ENCODE assay signal across 26 cellular contexts in the genomic region with DNA sequence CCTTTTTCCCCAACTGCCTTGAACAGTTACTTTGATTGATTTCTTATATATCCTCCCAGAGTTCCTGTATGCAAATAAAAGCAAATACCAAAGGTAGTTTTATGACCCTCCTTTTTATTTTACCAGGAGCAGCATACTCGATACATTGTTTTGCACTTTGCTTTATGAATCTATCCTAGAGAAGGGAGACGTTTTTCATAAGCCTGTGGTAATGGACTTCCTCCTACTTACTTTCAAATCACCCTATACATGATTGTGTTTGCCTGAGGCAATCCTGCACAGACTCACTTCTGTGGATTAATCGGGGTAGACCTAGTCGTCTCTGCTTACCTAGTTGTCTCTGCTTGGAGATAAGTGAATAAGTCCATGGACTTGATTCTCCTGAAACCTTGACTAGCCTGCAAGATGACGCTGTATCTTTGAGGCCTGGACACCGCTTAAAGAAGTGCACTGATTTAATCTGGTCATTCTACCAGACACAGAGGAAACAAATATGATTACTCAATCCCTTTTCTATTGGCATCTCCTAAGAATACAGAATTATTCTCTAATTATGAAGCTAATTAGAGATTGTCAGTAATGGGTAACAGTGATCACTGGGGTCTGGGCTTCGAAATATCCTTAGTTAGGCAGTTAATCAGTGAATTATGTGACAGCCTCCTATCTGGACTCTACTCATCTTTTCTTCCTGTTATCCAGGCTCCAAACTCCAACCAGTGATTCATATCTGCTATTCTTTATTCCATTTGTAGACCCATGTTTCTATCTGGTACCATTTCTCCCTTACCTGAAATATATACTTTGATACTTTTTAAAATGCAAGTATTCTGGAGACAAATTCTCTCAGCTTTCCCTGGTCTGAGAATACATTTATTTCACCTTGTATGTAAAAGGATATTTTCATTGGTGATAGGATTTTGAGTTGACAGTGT.
"Had no signal": no experiment of that assay in that cellular context is flagged by ENCODE, and none has a peak within 500 bp of the region (broad histone marks: within the 10 kb centered on the region; RNA-seq: fewer than 3 reads in every experiment).

No MANE protein-coding gene starts in this region.

- H3K4me3 ChIP-seq: ascending aorta, hepatocyte, left lung, prostate gland, uterus had no signal

- H3K36me3 Mint-ChIP-seq: activated naive CD4-positive, alpha-beta T cell treated with anti-CD3 and anti-CD28 coated beads, Interleukin-2, amount 50 U/mL, for 72 hours; mesothelial cell of epicardium; stimulated activated naive B cell treated with anti-CD40 and anti-IgM and Interleukin-4, amounts not matched to agents 10 μg/mL and 1 μg/mL and 100 μg/mL, for 72 hours had no signal

- FAIRE-seq: frontal cortex, TTC549 had no signal

- H3K27me3 Mint-ChIP-seq: stimulated activated naive B cell treated with anti-CD40 and anti-IgM and Interleukin-4, amounts not matched to agents 10 μg/mL and 1 μg/mL and 100 μg/mL, for 72 hours had no signal

- H3K27ac ChIP-seq: ascending aorta, brain microvascular endothelial cell, hepatocyte, left lung, prostate gland, uterus, WERI-Rb-1 had no signal

- ATAC-seq: activated CD8-positive, alpha-beta T cell treated with anti-CD3 and anti-CD28 coated beads, Interleukin-2, amount 10 ng/mL, durations not matched to agents 7 days and 5 days; activated naive CD4-positive, alpha-beta T cell treated with anti-CD3 and anti-CD28 coated beads, Interleukin-2, amount 50 U/mL, for 72 hours; esophagus mucosa; left lung; natural killer cell; stimulated activated naive B cell treated with anti-CD40 and anti-IgM and Interleukin-4, amounts not matched to agents 10 μg/mL and 1 μg/mL and 100 μg/mL, for 72 hours had no signal

- H3K4me2 ChIP-seq: hepatocyte had no signal

- H3K27ac Mint-ChIP-seq: activated naive CD4-positive, alpha-beta T cell treated with anti-CD3 and anti-CD28 coated beads, Interleukin-2, amount 50 U/mL, for 72 hours; activated T-helper 1 cell treated with anti-CD3 and anti-CD28 coated beads, Interleukin-12 subunit alpha, Interleukin-12 subunit beta, Interleukin-2, Interleukin-4 antibody, amounts not matched to agents 30 ng/mL and 10 ng/mL and 1 ng/mL, durations not matched to agents 14 hours and 24 hours and 36 hours; immature natural killer cell; mesothelial cell of epicardium; natural killer cell; stimulated activated naive B cell treated with anti-CD40 and anti-IgM and Interleukin-4, amounts not matched to agents 10 μg/mL and 1 μg/mL and 100 μg/mL, for 72 hours had no signal

- H3K9me3 Mint-ChIP-seq: activated naive CD4-positive, alpha-beta T cell treated with anti-CD3 and anti-CD28 coated beads, Interleukin-2, amount 50 U/mL, for 72 hours; activated T-helper 1 cell treated with anti-CD3 and anti-CD28 coated beads, Interleukin-12 subunit alpha, Interleukin-12 subunit beta, Interleukin-2, Interleukin-4 antibody, amounts not matched to agents 30 ng/mL and 10 ng/mL and 1 ng/mL, durations not matched to agents 14 hours and 24 hours and 36 hours; immature natural killer cell; natural killer cell had no signal

- DNase-seq: activated CD4-positive, alpha-beta T cell treated with anti-CD3 and anti-CD28 coated beads, Interleukin-2, amount 50 U/mL, for 1 hour; activated CD4-positive, CD25-positive, alpha-beta regulatory T cell treated with anti-CD3 and anti-CD28 coated beads, Interleukin-2, amount 50 U/mL, for 72 hours; activated CD8-positive, alpha-beta T cell treated with anti-CD3 and anti-CD28 coated beads, Interleukin-2, amount 10 ng/mL, durations not matched to agents 7 days and 5 days; brain microvascular endothelial cell; caudate nucleus; dermis blood vessel endothelial cell; effector CD8-positive, alpha-beta T cell; glutamatergic neuron; immature natural killer cell; left lung; natural killer cell; stimulated activated CD4-positive, alpha-beta T cell treated with anti-CD3 and anti-CD28 coated beads, Interleukin-2, amount 100 ng/mL, for 48 hours; stimulated activated CD8-positive, alpha-beta memory T cell treated with anti-CD3 and anti-CD28 coated beads, Interleukin-4, amount 100 ng/mL, for 48 hours; stimulated activated naive B cell treated with anti-CD40 and anti-IgM and Interleukin-4, amounts not matched to agents 10 μg/mL and 1 μg/mL and 100 μg/mL, for 72 hours; trophoblast cell; uterus; WERI-Rb-1 had no signal

- H3K79me2 ChIP-seq: hepatocyte had no signal

- H3K4me3 Mint-ChIP-seq: activated CD8-positive, alpha-beta T cell treated with anti-CD3 and anti-CD28 coated beads, Interleukin-2, amount 10 ng/mL, durations not matched to agents 7 days and 5 days; activated T-helper 1 cell treated with anti-CD3 and anti-CD28 coated beads, Interleukin-12 subunit alpha, Interleukin-12 subunit beta, Interleukin-2, Interleukin-4 antibody, amounts not matched to agents 30 ng/mL and 10 ng/mL and 1 ng/mL, durations not matched to agents 14 hours and 24 hours and 36 hours; immature natural killer cell; mesothelial cell of epicardium; natural killer cell; stimulated activated naive B cell treated with anti-CD40 and anti-IgM and Interleukin-4, amounts not matched to agents 10 μg/mL and 1 μg/mL and 100 μg/mL, for 72 hours had no signal

- H3K4me1 ChIP-seq: ascending aorta, left lung, uterus had no signal

- H3K9me3 ChIP-seq: ascending aorta, left lung, prostate gland, uterus had no signal

- H3K27me3 ChIP-seq: ascending aorta, brain microvascular endothelial cell, hepatocyte, left lung, uterus had no signal

- H3K36me3 ChIP-seq: ascending aorta, brain microvascular endothelial cell, left lung, prostate gland, uterus, WERI-Rb-1 had no signal

- H2AFZ ChIP-seq: hepatocyte had no signal
